Comparison of ENCODE assay signal across 9 cellular contexts in the genomic region with DNA sequence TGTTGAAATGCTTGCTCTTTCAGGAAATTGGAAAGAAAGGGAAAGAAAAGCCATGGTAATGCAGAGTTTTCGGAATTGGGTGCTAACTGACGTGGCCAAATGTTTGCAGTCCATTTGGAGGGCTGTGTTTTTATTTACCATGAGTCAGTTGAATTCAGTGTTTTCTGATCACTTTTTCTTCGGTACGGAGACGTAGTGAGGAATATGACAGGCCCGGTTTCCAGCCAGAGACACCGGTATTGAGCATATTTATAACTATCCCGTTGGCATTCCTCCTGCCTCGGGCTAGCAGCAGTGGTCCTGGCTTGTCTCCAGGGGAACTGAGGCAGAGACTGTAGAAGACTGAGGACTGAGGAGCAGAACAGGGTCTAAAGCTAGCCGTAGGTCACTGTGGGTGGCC. TPM values are rescaled to one million over a fixed set of nuclear protein-coding genes. Genes with fewer than 3 reads are reported as not detected.
DNase-seq lines count a peak whose midpoint lies in the region; ATAC-seq, FAIRE-seq and TF ChIP-seq lines count a peak whose summit lies in the region.
"Had no signal": no experiment of that assay in that cellular context is flagged by ENCODE, and none has a peak within 500 bp of the region (broad histone marks: within the 10 kb centered on the region; RNA-seq: fewer than 3 reads in every experiment).

No MANE protein-coding gene starts in this region.

- no peaks in the 10 kb centered on the region for H3K9me3 ChIP-seq in cardiac muscle cell (ENCODE audit: low read depth)
- no peaks in the 10 kb centered on the region for H3K9me3 ChIP-seq in lower lobe of right lung
- no peaks in the 10 kb centered on the region for H3K9me3 ChIP-seq in upper lobe of right lung

- H3K27me3 ChIP-seq in cardiac muscle cell = peaks cover under 1% of the 10 kb centered on the region
- no peaks in the 10 kb centered on the region for H3K27me3 ChIP-seq in lower lobe of right lung (ENCODE audit: low read depth)
- no peaks in the 10 kb centered on the region for H3K27me3 ChIP-seq in upper lobe of right lung

- H3K27ac ChIP-seq in cardiac muscle cell (no peak overlapping the region), lower lobe of right lung (no peak overlapping the region), upper lobe of right lung (peak overlapping the region; percentile 27)

- H3K4me3 ChIP-seq in cardiac muscle cell = peak overlapping the region; percentile 97
- peak overlapping the region; percentile 99 for H3K4me3 ChIP-seq in lower lobe of right lung
- H3K4me3 ChIP-seq in upper lobe of right lung = peak overlapping the region; percentile 94

- FAIRE-seq in D721Med (lab: Jason Lieb, UNC) = no peak

- peaks cover 9% of the 10 kb centered on the region for H3K4me1 ChIP-seq in cardiac muscle cell (ENCODE audit: low read depth)
- peaks cover 15% of the 10 kb centered on the region for H3K4me1 ChIP-seq in lower lobe of right lung
- peaks cover 11% of the 10 kb centered on the region for H3K4me1 ChIP-seq in upper lobe of right lung

- intact Hi-C loops in cardiac septum (cut with DNase I) = no loop called here
- intact Hi-C loops in lower lobe of right lung (cut with DNase I) = no loop called here
- intact Hi-C loops in upper lobe of right lung (cut with DNase I) = no loop called here

- TF ChIP-seq CTCF in cardiac muscle cell (IDR thresholded peaks at IDR 0.05; ENCODE audit: low read depth, low read length) (no peak), lower lobe of right lung (IDR thresholded peaks at IDR 0.05) (no peak), upper lobe of right lung (IDR thresholded peaks at IDR 0.05) (no peak), D721Med (IDR thresholded peaks at IDR 0.05; ENCODE audit: insufficient read depth, missing control alignments) (no peak)

- DNase-seq in cardiac muscle cell (ENCODE audit: low read depth in 1 of 2, low spot score in 1 of 2) (no peak), cardiac septum (ENCODE audit: low spot score) (no peak), astrocyte of the hippocampus (ENCODE audit: low read depth, low spot score) (peak; percentile 22), lower lobe of right lung (no peak), upper lobe of right lung (no peak), D721Med (ENCODE audit: insufficient read length, low spot score) (no peak)
- DNase-seq in stimulated activated naive CD4-positive, alpha-beta T cell (lab: John Stamatoyannopoulos, UW) = no peak
- DNase-seq in activated CD8-positive, alpha-beta memory T cell treated with anti-CD3 and anti-CD28 coated beads for 24 hours = no peak

- ATAC-seq in lower lobe of right lung (peak in 1 of 2 donors; percentile 3), upper lobe of right lung (no peak)

- H3K36me3 ChIP-seq in cardiac muscle cell (peaks cover 33% of the 10 kb centered on the region), lower lobe of right lung (peaks cover 42% of the 10 kb centered on the region), upper lobe of right lung (peaks cover 42% of the 10 kb centered on the region)

RNA-seq across cellular contexts. Expression of a gene that starts 1.0 kb away (rescaled TPM):
- total RNA-seq in cardiac muscle cell (25.8 and 36.8 TPM in 2 replicates), cardiac septum (32.0 TPM), lower lobe of right lung (66.5 TPM), upper lobe of right lung (65.5 TPM)
- 46.0 and 48.7 TPM in 2 replicates for polyA plus RNA-seq in cardiac muscle cell

RNA-seq across cellular contexts. Expression of a gene that starts 45.7 kb away (rescaled TPM):
- 77.9 and 90.9 TPM in 2 replicates for total RNA-seq in cardiac muscle cell
- 81.3 and 92.9 TPM in 2 replicates for polyA plus RNA-seq in cardiac muscle cell
- 28.8 TPM for total RNA-seq in cardiac septum
- total RNA-seq in lower lobe of right lung = 38.9 TPM
- total RNA-seq in upper lobe of right lung = 35.6 TPM

RNA-seq across cellular contexts. Expression of a gene that starts 56.6 kb away (rescaled TPM):
- not detected in 2 replicates for total RNA-seq in cardiac muscle cell
- polyA plus RNA-seq in cardiac muscle cell = 0.19 TPM in 1 of 2 replicates, not detected in the other
- not detected for total RNA-seq in cardiac septum
- total RNA-seq in lower lobe of right lung = 1.8 TPM
- total RNA-seq in upper lobe of right lung = not detected
- total RNA-seq: renal cortical epithelial cell had no signal
